Comparison of ENCODE assay signal across 10 cellular contexts in the genomic region with DNA sequence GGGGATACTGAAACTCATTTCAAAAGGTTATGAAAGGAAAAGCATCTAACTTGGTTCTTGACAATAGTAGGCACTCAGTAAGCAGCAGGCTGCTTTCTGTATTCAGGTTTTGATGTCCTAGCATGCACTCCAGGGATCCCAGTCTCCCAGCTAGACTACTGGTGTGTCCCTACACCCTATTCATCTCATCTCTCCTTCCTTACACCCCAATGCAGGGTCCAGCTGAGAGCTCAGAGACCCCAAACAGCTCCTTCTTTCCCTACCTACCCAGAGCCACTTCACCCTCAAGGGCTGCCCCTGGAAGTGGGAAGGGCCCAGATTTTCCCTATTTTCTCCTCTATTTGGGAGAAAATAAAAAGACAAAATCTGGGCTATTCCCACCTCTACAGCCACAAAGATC. TPM values are rescaled to one million over a fixed set of nuclear protein-coding genes. Genes with fewer than 3 reads are reported as not detected.
A peak's percentile ranks its signal among the peaks of the same experiment; 100 is the strongest.
DNase-seq lines count a peak whose midpoint lies in the region; ATAC-seq, FAIRE-seq and TF ChIP-seq lines count a peak whose summit lies in the region.
"Had no signal": no experiment of that assay in that cellular context is flagged by ENCODE, and none has a peak within 500 bp of the region (broad histone marks: within the 10 kb centered on the region; RNA-seq: fewer than 3 reads in every experiment).

No MANE protein-coding gene starts in this region.

- H3K4me3 ChIP-seq in lung = no peak overlapping the region
- no peak overlapping the region for H3K4me3 ChIP-seq in sigmoid colon

- no peak for TF ChIP-seq EP300 in sigmoid colon (IDR thresholded peaks at IDR 0.05)

- no peak for TF ChIP-seq CTCF in lung (IDR thresholded peaks at IDR 0.05; ENCODE audit: control extremely low read depth, extremely low read depth)
- TF ChIP-seq CTCF in sigmoid colon (IDR thresholded peaks at IDR 0.05) = no peak

- H3K36me3 ChIP-seq in lung (ENCODE audit: control insufficient read depth in 2 of 2, insufficient read depth in 2 of 2, low read length in 2 of 2) (no peaks in the 10 kb centered on the region), sigmoid colon (no peaks in the 10 kb centered on the region)
- H3K36me3 ChIP-seq: BE2C had no signal

- H3K27me3 ChIP-seq in lung (ENCODE audit: control insufficient read depth, insufficient read depth) (no peaks in the 10 kb centered on the region), sigmoid colon (no peaks in the 10 kb centered on the region)
- H3K27me3 ChIP-seq: BE2C had no signal

- H3K36me3 Mint-ChIP-seq in activated T-helper 17 cell treated with anti-CD3 and anti-CD28 coated beads, Interleukin-2, amount 50 U/mL, for 72 hours (ENCODE audit: low read depth) = no peaks in the 10 kb centered on the region

- H3K4me1 ChIP-seq in lung (ENCODE audit: control insufficient read depth in 2 of 2, insufficient read depth in 2 of 2, low read length in 2 of 2) (peaks cover 0 to 2% of the 10 kb centered on the region in 2 donors), sigmoid colon (peaks cover 0 to 21% (median 7%) of the 10 kb centered on the region in 4 donors)
- H3K4me1 ChIP-seq: BE2C had no signal

- peak; percentile 0 for DNase-seq in GM12892 (ENCODE audit: insufficient read length)
- peak; percentile 9 for DNase-seq in lung (ENCODE audit: low spot score)
- peak; percentile 46 for DNase-seq in sigmoid colon
- DNase-seq in stimulated activated CD4-positive, alpha-beta T cell treated with anti-CD3 and anti-CD28 coated beads, Interleukin-12 subunit alpha, Interleukin-12 subunit beta, amount 100 ng/mL, for 4 hours = no peak
- DNase-seq: GF-D8 had no signal

- no peak overlapping the region for H3K27ac ChIP-seq in lung (ENCODE audit: low read depth in 1 of 2, low read length in 1 of 2)
- H3K27ac ChIP-seq in sigmoid colon = no peak overlapping the region

- H3K27me3 Mint-ChIP-seq in activated T-helper 17 cell treated with anti-CD3 and anti-CD28 coated beads, Interleukin-2, amount 50 U/mL, for 72 hours = no peaks in the 10 kb centered on the region

- intact Hi-C loops in sigmoid colon (cut with DNase I) = no loop called here

- peaks cover 8% of the 10 kb centered on the region for H3K4me1 Mint-ChIP-seq in activated T-helper 17 cell treated with anti-CD3 and anti-CD28 coated beads, Interleukin-2, amount 50 U/mL, for 72 hours

- no peak for ATAC-seq in activated T-helper 17 cell treated with anti-CD3 and anti-CD28 coated beads, Interleukin-2, amount 50 U/mL, for 72 hours (replicated peaks)
- ATAC-seq in lung (ENCODE audit: insufficient read depth, low FRiP score) (no peak), GM21447 (IDR thresholded peaks at IDR 0.05; ENCODE audit: unreplicated experiment) (no peak), HG02763 (IDR thresholded peaks at IDR 0.05; ENCODE audit: unreplicated experiment) (no peak)

- no peaks in the 10 kb centered on the region for H3K9me3 ChIP-seq in lung (ENCODE audit: control insufficient read depth in 2 of 2, insufficient read depth in 1 of 2, low read length in 1 of 2)
- H3K9me3 ChIP-seq in sigmoid colon = no peaks in the 10 kb centered on the region
- H3K9me3 ChIP-seq: BE2C, SK-N-SH had no signal

- no peak for FAIRE-seq in GM12892 (lab: Jason Lieb, UNC)

- H3K4me3 Mint-ChIP-seq in activated T-helper 17 cell treated with anti-CD3 and anti-CD28 coated beads, Interleukin-2, amount 50 U/mL, for 72 hours = peak overlapping the region; percentile 90

- H3K27ac Mint-ChIP-seq in activated T-helper 17 cell treated with anti-CD3 and anti-CD28 coated beads, Interleukin-2, amount 50 U/mL, for 72 hours = no peak overlapping the region

- TF ChIP-seq POLR2A in GM12892 (IDR thresholded peaks at IDR 0.05; ENCODE audit: low read depth, low read length) = no peak
- TF ChIP-seq POLR2A in sigmoid colon (IDR thresholded peaks at IDR 0.05) = no peak

- no peaks in the 10 kb centered on the region for H3K9me3 Mint-ChIP-seq in activated T-helper 17 cell treated with anti-CD3 and anti-CD28 coated beads, Interleukin-2, amount 50 U/mL, for 72 hours

RNA-seq across cellular contexts. Expression of a gene that starts 1.6 kb away (rescaled TPM):
- polyA plus RNA-seq in GM12892 (2012; ENCODE audit: missing spikeins) = 0.42 TPM
- 1 to 10 TPM; 2.8 to 4.1 TPM for total RNA-seq in activated T-helper 17 cell treated with anti-CD3 and anti-CD28 coated beads, Interleukin-2, amount 50 U/mL, for 72 hours
- total RNA-seq in lung (10 to 100 TPM; 41.2 to 58.7 TPM), sigmoid colon (10 to 100 TPM in 3 of 4 donors, 1 to 10 TPM in 1; 9.5 to 18.6 (median 14.6) TPM)
- polyA plus RNA-seq in lung (10 to 100 TPM; 30.4 to 39.5 TPM), sigmoid colon (10 to 100 TPM; 13.4 to 53.2 (median 16.2) TPM)
